16 cellular contexts compared by ENCODE assay signal in the genomic region with DNA sequence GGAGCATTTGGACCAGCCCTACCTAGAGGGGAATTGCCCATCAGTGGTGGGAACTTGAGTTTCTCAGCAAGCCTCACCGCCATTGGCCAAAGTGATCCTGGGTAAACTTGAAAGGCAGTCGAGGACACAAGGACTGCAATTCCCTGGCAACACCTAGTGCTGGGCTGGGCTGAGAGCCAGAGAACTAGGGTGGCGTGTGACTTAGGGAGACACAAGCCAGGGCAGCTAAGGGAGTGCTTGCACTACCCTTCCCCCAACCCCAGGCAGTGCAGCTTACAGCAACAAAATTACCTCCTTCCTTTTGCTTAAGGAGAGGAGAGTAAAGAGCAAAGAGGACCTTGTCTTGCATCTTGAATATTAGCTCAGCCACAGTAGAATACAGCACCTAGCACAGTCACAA.
DNase-seq lines count a peak whose midpoint lies in the region; ATAC-seq and TF ChIP-seq lines count a peak whose summit lies in the region.
"Had no signal": no experiment of that assay in that cellular context is flagged by ENCODE, and none has a peak within 500 bp of the region (broad histone marks: within the 10 kb centered on the region; RNA-seq: fewer than 3 reads in every experiment).

No MANE protein-coding gene starts in this region.

- H3K27ac ChIP-seq in epithelial cell of prostate = no peak overlapping the region
- H3K27ac ChIP-seq: Peyer's patch had no signal

- no peak overlapping the region for H3K4me3 ChIP-seq in mucosa of descending colon
- H3K4me3 ChIP-seq: Peyer's patch had no signal

- ATAC-seq in mucosa of descending colon = peak; percentile 84
- no peak for ATAC-seq in GM21447 (IDR thresholded peaks at IDR 0.05; ENCODE audit: unreplicated experiment)

- TF ChIP-seq CTCF in mucosa of descending colon (IDR thresholded peaks at IDR 0.05) = no peak

- no peaks in the 10 kb centered on the region for H3K4me1 ChIP-seq in mucosa of descending colon (ENCODE audit: low read depth)
- H3K4me1 ChIP-seq: Peyer's patch had no signal

- DNase-seq in Ammon's horn (ENCODE audit: low spot score) (peak; percentile 19), H4 (ENCODE audit: low spot score) (peak; percentile 5), epithelial cell of prostate (ENCODE audit: low read depth, low spot score) (peak; percentile 2), mucosa of descending colon (peak; percentile 53 to 84 (median 78)), COLO829 (ENCODE audit: low spot score) (no peak), NCI-H526 (lab: John Stamatoyannopoulos, UW) (no peak), NCI-H2107 treated with DMSO at 0.1 percent for 48 hours (lab: John Stamatoyannopoulos, UW; ENCODE audit: unreplicated experiment) (no peak)
- DNase-seq: activated CD8-positive, alpha-beta memory T cell treated with anti-CD3 and anti-CD28 coated beads for 24 hours; activated gamma-delta T cell; HFFc6; midbrain; NCI-H187 treated with DMSO at 0.1 percent for 48 hours; Peyer's patch; stimulated activated CD4-positive, alpha-beta T cell treated with anti-CD3 and anti-CD28 coated beads, Interleukin-4, amount 100 ng/mL, for 1 hour; stimulated activated naive CD4-positive, alpha-beta T cell had no signal

- H3K9me3 ChIP-seq in mucosa of descending colon = no peaks in the 10 kb centered on the region
- H3K9me3 ChIP-seq: Peyer's patch had no signal

- intact Hi-C loops in mucosa of descending colon (cut with DNase I, micrococcal nuclease) = no loop called here

- H3K36me3 ChIP-seq in mucosa of descending colon (ENCODE audit: low read depth) = no peaks in the 10 kb centered on the region
- H3K36me3 ChIP-seq: Peyer's patch had no signal

Comparison
In these comparisons a context has a peak if more than half of its experiments do, and no peak if none do; other contexts are left out.
1. DNase-seq: peak in Ammon's horn (single experiment), H4 (single experiment), epithelial cell of prostate (single experiment) and mucosa of descending colon (3 of 3); none in COLO829 (single experiment), NCI-H526 (0 of 2) and NCI-H2107 treated with DMSO at 0.1 percent for 48 hours (single experiment).